In the genomic region with DNA sequence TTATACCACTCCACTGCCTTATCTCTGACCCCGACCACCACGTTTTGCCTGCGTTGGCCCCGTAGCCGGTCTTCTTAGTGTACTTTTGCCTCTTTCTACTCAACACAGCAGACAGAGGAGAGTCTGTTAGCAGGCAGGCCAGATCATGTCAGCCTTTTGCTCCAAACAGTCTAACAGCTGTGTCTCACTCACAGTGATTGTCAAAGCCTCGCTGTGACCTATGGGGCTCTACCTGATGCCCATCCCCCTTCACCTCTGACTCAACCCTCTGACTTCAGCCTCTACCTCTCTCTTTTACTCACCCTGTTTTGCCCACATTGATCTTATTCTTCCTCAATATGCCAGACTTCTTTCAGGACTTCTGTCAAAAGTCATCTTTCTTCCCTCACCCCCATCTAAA, we compare ENCODE assay signal across 31 cellular contexts.
"Had no signal": no experiment of that assay in that cellular context is flagged by ENCODE, and none has a peak within 500 bp of the region (broad histone marks: within the 10 kb centered on the region; RNA-seq: fewer than 3 reads in every experiment).

No MANE protein-coding gene starts in this region.

- H3K27me3 Mint-ChIP-seq: activated CD4-positive, alpha-beta T cell treated with anti-CD3 and anti-CD28 coated beads, Interleukin-2, amount 10 ng/mL, durations not matched to agents 24 days and 14 days; activated CD8-positive, alpha-beta T cell treated with anti-CD3 and anti-CD28 coated beads for 36 hours; activated naive CD4-positive, alpha-beta T cell treated with anti-CD3 and anti-CD28 coated beads, Interleukin-2, amount 50 U/mL, for 24 hours; activated naive CD8-positive, alpha-beta T cell treated with anti-CD3 and anti-CD28 coated beads, Interleukin-2, amount 10 ng/mL, durations not matched to agents 7 days and 5 days; activated T-helper 17 cell treated with anti-CD3 and anti-CD28 coated beads, Interleukin-2, amount 50 U/mL, for 72 hours had no signal

- H3K4me3 ChIP-seq: ascending aorta, MG63 had no signal

- H3K27me3 ChIP-seq: ascending aorta, MG63 had no signal

- H3K36me3 Mint-ChIP-seq: activated naive CD4-positive, alpha-beta T cell treated with anti-CD3 and anti-CD28 coated beads, Interleukin-2, amount 50 U/mL, for 24 hours; activated naive CD8-positive, alpha-beta T cell treated with anti-CD3 and anti-CD28 coated beads, Interleukin-2, amount 10 ng/mL, durations not matched to agents 7 days and 5 days had no signal

- H3K4me1 Mint-ChIP-seq: activated CD4-positive, alpha-beta T cell treated with anti-CD3 and anti-CD28 coated beads, Interleukin-2, amount 10 ng/mL, durations not matched to agents 24 days and 14 days; activated naive CD4-positive, alpha-beta T cell treated with anti-CD3 and anti-CD28 coated beads, Interleukin-2, amount 50 U/mL, for 24 hours; activated naive CD8-positive, alpha-beta T cell treated with anti-CD3 and anti-CD28 coated beads, Interleukin-2, amount 10 ng/mL, durations not matched to agents 7 days and 5 days; activated T-helper 17 cell treated with anti-CD3 and anti-CD28 coated beads, Interleukin-2, amount 50 U/mL, for 72 hours had no signal

- DNase-seq: activated CD4-positive, alpha-beta T cell treated with anti-CD3 and anti-CD28 coated beads for 1 hour; activated CD4-positive, alpha-beta T cell treated with anti-CD3 and anti-CD28 coated beads, Interleukin-2, amount 10 ng/mL, durations not matched to agents 24 days and 14 days; activated CD4-positive, alpha-beta T cell treated with anti-CD3 and anti-CD28 coated beads, Interleukin-2, amount 50 U/mL, for 4 hours; activated CD4-positive, CD25-positive, alpha-beta regulatory T cell; activated CD8-positive, alpha-beta T cell treated with anti-CD3 and anti-CD28 coated beads for 36 hours; activated effector memory CD4-positive, alpha-beta T cell treated with anti-CD3 and anti-CD28 coated beads, Interleukin-2, amount 50 U/mL, for 16 hours; activated naive CD4-positive, alpha-beta T cell treated with Interleukin-2 at 50 U/mL for 16 hours; activated naive CD8-positive, alpha-beta T cell treated with anti-CD3 and anti-CD28 coated beads, Interleukin-2, amount 10 ng/mL, durations not matched to agents 7 days and 5 days; activated T-cell treated with anti-CD3 and anti-CD28 coated beads, Interleukin-2, amount 50 U/mL, for 1 hour; activated T-cell treated with anti-CD3 and anti-CD28 coated beads, Interleukin-2, amount 50 U/mL, for 72 hours; amygdala; caudate nucleus; cerebellar nuclear complex; Karpas-422; KBM-7; MG63; NCI-H1048; NCI-H1105 treated with DMSO at 0.1 percent for 48 hours; NCI-H1436; NCI-H1694; NCI-H1930; NCI-H345; NCI-H524 treated with DMSO at 0.1 percent for 48 hours; SIG-M5; T1000; WERI-Rb-1 had no signal

- H3K4me3 Mint-ChIP-seq: activated CD4-positive, alpha-beta T cell treated with anti-CD3 and anti-CD28 coated beads, Interleukin-2, amount 10 ng/mL, durations not matched to agents 24 days and 14 days; activated CD8-positive, alpha-beta T cell treated with anti-CD3 and anti-CD28 coated beads for 36 hours; activated naive CD4-positive, alpha-beta T cell treated with anti-CD3 and anti-CD28 coated beads, Interleukin-2, amount 50 U/mL, for 24 hours; activated naive CD8-positive, alpha-beta T cell treated with anti-CD3 and anti-CD28 coated beads, Interleukin-2, amount 10 ng/mL, durations not matched to agents 7 days and 5 days; activated T-cell treated with anti-CD3 and anti-CD28 coated beads, Interleukin-2, amount 50 U/mL, for 72 hours; activated T-helper 17 cell treated with anti-CD3 and anti-CD28 coated beads, Interleukin-2, amount 50 U/mL, for 72 hours had no signal

- ATAC-seq: activated CD8-positive, alpha-beta T cell treated with anti-CD3 and anti-CD28 coated beads for 36 hours; activated T-cell treated with anti-CD3 and anti-CD28 coated beads, Interleukin-2, amount 50 U/mL, for 72 hours; activated T-helper 17 cell treated with anti-CD3 and anti-CD28 coated beads, Interleukin-2, amount 50 U/mL, for 72 hours; Panc1; Right ventricle myocardium inferior had no signal

- H3K27ac Mint-ChIP-seq: activated CD4-positive, alpha-beta T cell treated with anti-CD3 and anti-CD28 coated beads, Interleukin-2, amount 10 ng/mL, durations not matched to agents 24 days and 14 days; activated CD8-positive, alpha-beta T cell treated with anti-CD3 and anti-CD28 coated beads for 36 hours; activated naive CD4-positive, alpha-beta T cell treated with anti-CD3 and anti-CD28 coated beads, Interleukin-2, amount 50 U/mL, for 24 hours; activated naive CD8-positive, alpha-beta T cell treated with anti-CD3 and anti-CD28 coated beads, Interleukin-2, amount 10 ng/mL, durations not matched to agents 7 days and 5 days; activated T-cell treated with anti-CD3 and anti-CD28 coated beads, Interleukin-2, amount 50 U/mL, for 72 hours; activated T-helper 17 cell treated with anti-CD3 and anti-CD28 coated beads, Interleukin-2, amount 50 U/mL, for 72 hours had no signal

- H3K36me3 ChIP-seq: ascending aorta, MG63, WERI-Rb-1 had no signal

- H3K27ac ChIP-seq: ascending aorta, WERI-Rb-1 had no signal

- H3K9me3 ChIP-seq: ascending aorta, MG63 had no signal
